In the genomic region with DNA sequence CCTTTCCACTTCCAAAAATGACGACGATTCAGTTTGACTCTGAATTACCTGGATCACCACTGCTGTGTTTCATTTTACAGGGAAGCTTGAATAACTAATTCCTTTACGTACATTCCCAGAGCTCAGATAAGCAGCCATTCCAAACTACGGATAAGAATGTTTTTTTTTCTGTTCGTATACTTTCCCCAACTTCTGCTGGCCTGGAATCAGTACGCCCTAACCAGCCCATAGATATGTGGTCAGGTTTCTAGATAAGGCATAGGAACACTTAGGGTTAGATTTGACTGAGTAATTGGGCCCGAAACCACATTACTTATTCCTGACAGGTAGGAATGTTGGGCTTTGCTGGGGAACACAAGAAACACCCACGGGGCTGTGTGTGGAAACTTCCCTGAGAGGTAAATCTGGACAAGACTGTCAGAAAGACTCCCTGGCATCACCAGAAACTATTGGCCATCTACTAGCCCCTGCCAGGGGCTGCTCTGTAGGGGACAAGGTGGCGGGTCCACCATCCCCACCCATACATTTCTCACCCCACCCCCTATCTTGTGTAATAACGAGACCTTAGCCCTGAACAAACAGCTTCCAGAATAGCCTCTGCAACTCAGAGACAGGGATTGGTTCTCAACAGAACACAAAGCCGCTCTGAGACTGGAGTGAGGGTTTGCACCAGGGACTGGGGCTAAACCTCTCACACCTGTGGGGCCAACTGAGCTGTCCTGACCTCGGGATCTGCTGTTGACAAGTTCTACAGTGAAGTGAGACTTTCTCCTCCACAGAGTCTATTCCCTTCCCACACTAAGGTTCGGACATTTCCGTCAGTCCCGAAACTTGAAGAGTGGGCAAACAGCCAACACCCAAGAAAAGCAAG, we compare ENCODE assay signal across 22 cellular contexts. TPM values are rescaled to one million over a fixed set of nuclear protein-coding genes. Genes with fewer than 3 reads are reported as not detected.
DNase-seq lines count a peak whose midpoint lies in the region; ATAC-seq, FAIRE-seq and TF ChIP-seq lines count a peak whose summit lies in the region.
"Had no signal": no experiment of that assay in that cellular context is flagged by ENCODE, and none has a peak within 500 bp of the region (broad histone marks: within the 10 kb centered on the region; RNA-seq: fewer than 3 reads in every experiment).

No MANE protein-coding gene starts in this region.

- no peak for TF ChIP-seq POLR2A in A549 (IDR thresholded peaks at IDR 0.05; ENCODE audit: low read length)

- H3F3A ChIP-seq in PC-3 (ENCODE audit: low read length, unreplicated experiment) = no peaks in the 10 kb centered on the region

- CTCF ChIA-PET in A549 (lab: Yijun Ruan, JAX) (interaction anchor here (0.9 to 3.6 kb wide), 5 partner anchors 10 to 74 kb away, joined by 3 to 14 read pairs (median 3); no protein-coding TSS in a partner anchor), PC-3 (lab: Charles Lee) (no interaction called here)

- peak; percentile 91 for FAIRE-seq in A549 (lab: Jason Lieb, UNC)
- FAIRE-seq: keratinocyte had no signal

- intact Hi-C loops in PC-3 (cut with micrococcal nuclease) (no loop called here), colonic mucosa (cut with DNase I) (no loop called here)

- H3K27ac ChIP-seq in A549 (peak overlapping the region; percentile 11 to 74; a peak in 5 of 6 replicates), PC-3 (ENCODE audit: low read length) (peak overlapping the region; percentile 92), colonic mucosa (peak overlapping the region; percentile 78), mucosa of rectum (ENCODE audit: low read depth in 2 of 2, low read length in 2 of 2) (peak overlapping the region; percentile 80 to 90)
- H3K27ac ChIP-seq: esophagus muscularis mucosa, heart left ventricle, HL-60, parathyroid adenoma, spleen, tibial artery had no signal

- no peak for TF ChIP-seq CTCF in A549 (IDR thresholded peaks at IDR 0.05)
- no peak for TF ChIP-seq CTCF in PC-3 (conservative IDR thresholded peaks at IDR 0.05; ENCODE audit: low read depth, low read length)
- TF ChIP-seq CTCF in colonic mucosa (IDR thresholded peaks at IDR 0.05) = no peak

- H3K27me3 ChIP-seq in PC-3 (ENCODE audit: low read length) (no peaks in the 10 kb centered on the region), colonic mucosa (no peaks in the 10 kb centered on the region), mucosa of rectum (ENCODE audit: control insufficient read depth in 2 of 2, insufficient read depth in 2 of 2, low read length in 2 of 2) (no peaks in the 10 kb centered on the region)
- H3K27me3 ChIP-seq: heart left ventricle, spleen, tibial artery had no signal

- H3K4me2 ChIP-seq in A549 (peak overlapping the region; percentile 36), PC-3 (ENCODE audit: low read length) (no peak overlapping the region)

- H2AFZ ChIP-seq in PC-3 (ENCODE audit: low read length) = no peak overlapping the region
- H2AFZ ChIP-seq: parathyroid adenoma had no signal

- DNase-seq in A549 (ENCODE audit: low read depth in 1 of 2, low spot score in 1 of 2) (no peak), PC-3 (peak; percentile 18), colonic mucosa (no peak), NOMO-1 treated with dmso at 0.1 percent for 144 hours (lab: John Stamatoyannopoulos, UW; ENCODE audit: unreplicated experiment) (no peak), NOMO-1 treated with DMSO at 0.1 percent for 48 hours (lab: John Stamatoyannopoulos, UW; ENCODE audit: unreplicated experiment) (no peak), activated T-cell treated with anti-CD3 and anti-CD28 coated beads for 4 hours (no peak), iPS-NIHi7 (ENCODE audit: extremely low spot score) (no peak)
- DNase-seq: activated CD4-positive, alpha-beta T cell treated with anti-CD3 and anti-CD28 coated beads for 4 hours; activated naive CD4-positive, alpha-beta T cell treated with Interleukin-2 at 50 U/mL for 16 hours; CD4-positive, CD25-positive, alpha-beta regulatory T cell; dermis blood vessel endothelial cell; heart left ventricle; Karpas-422; NCI-H1417; spleen; tibial artery had no signal

- no peak for TF ChIP-seq RAD21 in A549 (conservative IDR thresholded peaks at IDR 0.05 in 1 of 2, IDR thresholded peaks at IDR 0.05 in 1 of 2)

- H3K9me2 ChIP-seq in PC-3 (replicated peaks; ENCODE audit: low read length) = no peaks in the 10 kb centered on the region

- no TSS peak for BruUV-seq in PC-3 (replicated peaks; lab: Mats Ljungman, UMichigan)

- H3K9me3 ChIP-seq in A549 (peaks cover 1% of the 10 kb centered on the region; the same call in 1 of the 3 replicates), PC-3 (ENCODE audit: low read length) (no peaks in the 10 kb centered on the region), colonic mucosa (no peaks in the 10 kb centered on the region), mucosa of rectum (ENCODE audit: control insufficient read depth in 2 of 2, low read length in 2 of 2) (no peaks in the 10 kb centered on the region)
- H3K9me3 ChIP-seq: esophagus muscularis mucosa, heart left ventricle, spleen, tibial artery had no signal

- ATAC-seq in A549 (peak; percentile 27 to 49; a peak in 5 of 6 replicates), PC-3 (no peak)
- ATAC-seq: heart left ventricle; stimulated activated memory B cell treated with anti-CD40 and anti-IgM and Interleukin-4, amounts not matched to agents 10 μg/mL and 1 μg/mL and 100 μg/mL, for 72 hours had no signal

- WGBS in A549 (ENCODE audit: missing lambda C conversion rate) = 67% methylated on average over 15 of the region's 15 CpGs

- H3K4me1 ChIP-seq in A549 = peaks cover 63% of the 10 kb centered on the region
- H3K4me1 ChIP-seq in PC-3 (ENCODE audit: insufficient read depth, low read length) = peaks cover 68% of the 10 kb centered on the region
- peaks cover 9% of the 10 kb centered on the region for H3K4me1 ChIP-seq in colonic mucosa
- peaks cover 35 to 61% of the 10 kb centered on the region in 2 donors for H3K4me1 ChIP-seq in mucosa of rectum (ENCODE audit: control insufficient read depth in 2 of 2, insufficient read depth in 2 of 2, low read length in 2 of 2)
- H3K4me1 ChIP-seq: esophagus muscularis mucosa, heart left ventricle, spleen, tibial artery had no signal

- H3K4me3 ChIP-seq in A549 (no peak overlapping the region), PC-3 (ENCODE audit: low read length) (no peak overlapping the region), colonic mucosa (no peak overlapping the region), mucosa of rectum (ENCODE audit: low read length in 2 of 2) (no peak overlapping the region)
- H3K4me3 ChIP-seq: esophagus muscularis mucosa, heart left ventricle, spleen, tibial artery had no signal

- no peak for TF ChIP-seq EP300 in A549 (IDR thresholded peaks at IDR 0.05)

- POLR2A ChIA-PET in A549 (lab: Yijun Ruan, JAX) (interaction anchor here (0.7 kb wide), 1 partner anchor 16 kb away, joined by 11 read pairs; no protein-coding TSS in a partner anchor), PC-3 (lab: Charles Lee; ENCODE audit: unreplicated experiment) (no interaction called here)

- peaks cover 6% of the 10 kb centered on the region for H3K36me3 ChIP-seq in PC-3 (ENCODE audit: low read depth, low read length)
- H3K36me3 ChIP-seq in colonic mucosa = no peaks in the 10 kb centered on the region
- peaks cover 2% of the 10 kb centered on the region in 2 donors for H3K36me3 ChIP-seq in mucosa of rectum (ENCODE audit: control insufficient read depth in 2 of 2, insufficient read depth in 2 of 2, low read length in 2 of 2)
- H3K36me3 ChIP-seq: esophagus muscularis mucosa, heart left ventricle, spleen, tibial artery had no signal

- peaks cover 80% of the 10 kb centered on the region for H3K79me2 ChIP-seq in PC-3 (ENCODE audit: low read length)

- H4K20me1 ChIP-seq in PC-3 (ENCODE audit: low read length) = no peaks in the 10 kb centered on the region

- H3K9ac ChIP-seq in PC-3 (ENCODE audit: low read length) (peak overlapping the region; percentile 36), colonic mucosa (ENCODE audit: low read depth in 2 of 2, low read length in 2 of 2) (peak overlapping the region in 1 of 2 donors; percentile 84), mucosa of rectum (ENCODE audit: low read depth in 1 of 2, low read length in 2 of 2) (peak overlapping the region; percentile 34 to 41)
- H3K9ac ChIP-seq: parathyroid adenoma had no signal

TF ChIP-seq in A549, 52 proteins besides CTCF, POLR2A, EP300 and RAD21:
- TF ChIP-seq, protein P1, sequence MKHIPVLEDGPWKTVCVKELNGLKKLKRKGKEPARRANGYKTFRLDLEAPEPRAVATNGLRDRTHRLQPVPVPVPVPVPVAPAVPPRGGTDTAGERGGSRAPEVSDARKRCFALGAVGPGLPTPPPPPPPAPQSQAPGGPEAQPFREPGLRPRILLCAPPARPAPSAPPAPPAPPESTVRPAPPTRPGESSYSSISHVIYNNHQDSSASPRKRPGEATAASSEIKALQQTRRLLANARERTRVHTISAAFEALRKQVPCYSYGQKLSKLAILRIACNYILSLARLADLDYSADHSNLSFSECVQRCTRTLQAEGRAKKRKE (CRISPR knock-in tag; IDR thresholded peaks at IDR 0.05; ENCODE audit: low read depth) = no peak
- 0 out of 2 replicates have a peak, but pooled peaks have one; percentile 47 for TF ChIP-seq HOXB5 (CRISPR knock-in tag; IDR thresholded peaks at IDR 0.05)
- 0 out of 2 replicates have a peak, but pooled peaks have one; percentile 52 for TF ChIP-seq HOXA7 (CRISPR knock-in tag; IDR thresholded peaks at IDR 0.05)

RNA-seq across cellular contexts. Expression of a gene that starts 15.6 kb away (rescaled TPM):
- 140 and 162 TPM in 2 replicates for polyA plus RNA-seq in A549 (2011; rRNA removed)
- 72.5 and 85.3 TPM in 2 replicates for polyA plus RNA-seq in A549 (2012; cell fraction: cytosol; rRNA removed)
- polyA plus RNA-seq in A549 (2012; cell fraction: nucleus; rRNA removed) = 98.3 and 107 TPM in 2 replicates
- 55.4 to 68.1 TPM (median 60.5 TPM) in 3 replicates for polyA plus RNA-seq in A549 (2017; fragmentation: RNase III; extraction: RNeasy Plus Mini Kit Qiagen cat#74134 plus additional on column Dnase treatment)
- polyA minus RNA-seq in A549 (2011; rRNA and poly(A)+ RNA removed) = 113 and 114 TPM in 2 replicates
- total RNA-seq in PC-3 (2014; rRNA removed) = 21.8 and 32.8 TPM in 2 replicates
- total RNA-seq in colonic mucosa = 10 to 100 TPM; 40.0 to 78.3 TPM

RNA-seq across cellular contexts. Expression of a gene that starts 31.9 kb away (rescaled TPM):
- polyA plus RNA-seq in A549 (2011; rRNA removed) = 19.0 and 24.2 TPM in 2 replicates
- 13.1 and 16.7 TPM in 2 replicates for polyA plus RNA-seq in A549 (2012; cell fraction: cytosol; rRNA removed)
- polyA plus RNA-seq in A549 (2012; cell fraction: nucleus; rRNA removed) = 17.5 and 18.1 TPM in 2 replicates
- polyA plus RNA-seq in A549 (2017; fragmentation: RNase III; extraction: RNeasy Plus Mini Kit Qiagen cat#74134 plus additional on column Dnase treatment) = 12.1 to 15.4 TPM (median 13.9 TPM) in 3 replicates
- 29.8 and 38.2 TPM in 2 replicates for polyA minus RNA-seq in A549 (2011; rRNA and poly(A)+ RNA removed)
- total RNA-seq in PC-3 (2014; rRNA removed) = 3.9 and 6.9 TPM in 2 replicates
- 10 to 100 TPM; 10.0 to 10.9 TPM for total RNA-seq in colonic mucosa
